8 cellular contexts compared by ENCODE assay signal in the genomic region with DNA sequence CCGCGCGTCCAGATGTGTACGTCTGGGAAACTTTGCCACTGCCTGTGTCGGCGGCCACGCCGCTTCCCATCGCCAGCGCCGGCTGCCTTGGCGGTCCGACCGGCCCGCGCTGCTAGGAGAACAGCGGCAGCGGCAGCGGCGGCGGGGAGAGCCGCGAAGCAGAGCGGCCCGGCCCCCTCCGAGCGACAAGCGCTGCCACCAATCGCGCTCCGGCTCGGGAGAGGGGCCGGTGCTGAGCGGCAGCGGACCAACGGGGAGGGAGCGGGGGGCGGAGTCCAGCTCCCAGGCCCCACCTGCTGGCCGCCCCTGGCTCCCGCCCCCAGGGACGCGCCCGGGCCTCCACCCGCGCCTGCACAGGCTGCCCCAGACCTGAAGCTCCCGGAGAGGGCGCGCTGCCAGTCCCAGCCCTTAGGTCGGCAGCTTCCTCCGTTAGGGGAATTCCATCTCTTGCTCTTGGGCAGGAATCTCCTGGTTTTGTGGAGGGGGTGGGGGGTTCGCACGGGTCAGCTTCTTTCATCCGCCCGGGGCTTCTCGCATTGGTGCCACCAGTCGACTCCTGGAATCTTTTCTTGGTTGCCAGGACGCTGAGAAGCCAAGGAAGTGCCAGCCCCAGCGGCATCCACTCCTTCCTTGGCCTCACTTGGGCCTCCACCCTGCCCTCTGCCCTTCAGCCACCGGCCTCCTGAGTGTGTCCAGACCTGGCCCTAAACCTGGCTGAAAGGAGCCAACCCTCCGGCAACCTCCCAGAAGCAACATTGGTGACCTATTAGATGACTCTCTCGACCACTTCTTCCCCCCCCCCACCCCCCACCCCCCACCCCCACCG.
A peak's percentile ranks its signal among the peaks of the same experiment; 100 is the strongest.
DNase-seq lines count a peak whose midpoint lies in the region; ATAC-seq and TF ChIP-seq lines count a peak whose summit lies in the region.

Gene GALNT18 (minus strand): TSS at position 125 of the 826 bp plus-strand sequence.

- DNase-seq in AG09319 (ENCODE audit: extremely low read depth, low read depth), result peak; percentile 81
- DNase-seq in NCI-H2227 (lab: John Stamatoyannopoulos, UW; ENCODE audit: unreplicated experiment), result peak; percentile 96
- DNase-seq in activated CD4-positive, alpha-beta T cell treated with anti-CD3 and anti-CD28 coated beads for 1 hour, result peak; percentile 25
- peak; percentile 98 for DNase-seq in kidney tubule cell (ENCODE audit: low spot score)
- peak; percentile 5 to 18 for DNase-seq in stimulated activated CD4-positive, alpha-beta T cell treated with anti-CD3 and anti-CD28 coated beads, Interleukin-1b, Interleukin-23, amount 100 ng/mL, for 1 hour (ENCODE audit: low read depth in 2 of 2)

- H3K27ac ChIP-seq in cingulate gyrus (ENCODE audit: low read depth, low read length), result peak within 1 kb of the TSS; percentile 75

- TF ChIP-seq CTCF in AG09319 (IDR thresholded peaks at IDR 0.05; ENCODE audit: low read depth, low read length), result peak; percentile 20

- ATAC-seq in GM19023 (IDR thresholded peaks at IDR 0.05; ENCODE audit: unreplicated experiment) (peak; percentile 97), HG03159 (IDR thresholded peaks at IDR 0.05; ENCODE audit: unreplicated experiment) (peak; percentile 96)

Comparison
In these comparisons a context has a peak if more than half of its experiments do, and no peak if none do; other contexts are left out.
1. Peak in every context shown above with its lines: DNase-seq, ATAC-seq and H3K27ac ChIP-seq.
2. DNase-seq: peak in every context shown above with its lines; median percentile 98 in kidney tubule cell; 96 in NCI-H2227; 81 in AG09319; 25 in activated CD4-positive, alpha-beta T cell treated with anti-CD3 and anti-CD28 coated beads for 1 hour; 12 in stimulated activated CD4-positive, alpha-beta T cell treated with anti-CD3 and anti-CD28 coated beads, Interleukin-1b, Interleukin-23, amount 100 ng/mL, for 1 hour.